ENCODE assay signal across 14 cellular contexts in the genomic region with DNA sequence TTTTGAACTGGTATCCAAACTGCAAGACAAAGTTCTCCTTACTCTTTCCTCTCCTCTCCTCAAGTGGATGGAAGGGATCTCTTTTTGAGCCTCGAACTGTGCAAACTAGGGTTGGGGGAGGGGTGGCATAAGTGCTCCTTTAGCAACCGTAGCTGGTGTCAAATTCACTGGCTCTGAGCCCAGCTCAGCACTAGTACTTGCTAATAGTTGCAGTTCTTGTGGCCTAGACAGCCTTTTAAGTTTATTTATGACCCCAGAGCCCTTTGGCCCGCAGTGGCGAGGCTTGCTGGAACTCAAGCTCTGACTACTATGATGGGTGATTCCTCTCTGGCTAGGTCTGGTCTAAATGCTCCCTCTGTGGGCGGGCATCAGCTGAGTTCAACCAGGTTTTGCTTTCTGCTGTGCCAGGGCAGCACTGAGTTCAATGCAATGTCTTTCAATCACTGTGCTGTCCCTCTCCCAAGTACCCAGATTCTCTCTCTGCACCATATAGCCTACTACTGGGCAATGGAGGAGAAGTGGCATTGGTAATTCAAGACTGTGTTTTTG.
DNase-seq lines count a peak whose midpoint lies in the region; ATAC-seq and TF ChIP-seq lines count a peak whose summit lies in the region.
"Had no signal": no experiment of that assay in that cellular context is flagged by ENCODE, and none has a peak within 500 bp of the region (broad histone marks: within the 10 kb centered on the region; RNA-seq: fewer than 3 reads in every experiment).

No MANE protein-coding gene starts in this region.

- ATAC-seq in T-cell (replicated peaks in 1 of 4): no peak
- ATAC-seq: activated CD8-positive, alpha-beta memory T cell treated with anti-CD3 and anti-CD28 coated beads, Interleukin-2, amount 10 ng/mL, durations not matched to agents 7 days and 5 days had no signal

- H3K36me3 Mint-ChIP-seq in nephron progenitor cell (ENCODE audit: low read depth): peaks cover 35% of the 10 kb centered on the region
- no peaks in the 10 kb centered on the region for H3K36me3 Mint-ChIP-seq in T-cell
- H3K36me3 Mint-ChIP-seq: activated CD8-positive, alpha-beta memory T cell treated with anti-CD3 and anti-CD28 coated beads, Interleukin-2, amount 10 ng/mL, durations not matched to agents 7 days and 5 days; CD4-positive, alpha-beta memory T cell had no signal

- CTCF ChIA-PET in T-cell (lab: Charles Lee): no interaction called here

- H3K4me1 Mint-ChIP-seq in nephron progenitor cell (peaks cover 11% of the 10 kb centered on the region), T-cell (no peaks in the 10 kb centered on the region)
- H3K4me1 Mint-ChIP-seq: activated CD8-positive, alpha-beta memory T cell treated with anti-CD3 and anti-CD28 coated beads, Interleukin-2, amount 10 ng/mL, durations not matched to agents 7 days and 5 days; CD4-positive, alpha-beta memory T cell; nephron had no signal

- TF ChIP-seq CTCF in cardiac fibroblast (IDR thresholded peaks at IDR 0.05; ENCODE audit: low read depth, low read length): no peak
- TF ChIP-seq CTCF in nephron progenitor cell (IDR thresholded peaks at IDR 0.05): no peak

- POLR2A ChIA-PET in T-cell (lab: Charles Lee): no interaction called here

- H3K27me3 Mint-ChIP-seq in nephron progenitor cell (ENCODE audit: low read depth, poor library complexity) (no peaks in the 10 kb centered on the region), T-cell (no peaks in the 10 kb centered on the region)
- H3K27me3 Mint-ChIP-seq: activated CD8-positive, alpha-beta memory T cell treated with anti-CD3 and anti-CD28 coated beads, Interleukin-2, amount 10 ng/mL, durations not matched to agents 7 days and 5 days; CD4-positive, alpha-beta memory T cell had no signal

- H3K9me3 Mint-ChIP-seq in nephron progenitor cell (peaks cover 54% of the 10 kb centered on the region), T-cell (peaks cover 11 to 45% (median 11%) of the 10 kb centered on the region in 3 donors)

- no peak overlapping the region for H3K4me3 ChIP-seq in cardiac fibroblast (replicated peaks in 1 of 2; ENCODE audit: low read depth in 2 of 2, low read length in 2 of 2)
- H3K4me3 ChIP-seq: left ventricle myocardium inferior, stomach had no signal

- H3K27ac Mint-ChIP-seq in nephron progenitor cell: no peak overlapping the region
- H3K27ac Mint-ChIP-seq in T-cell: no peak overlapping the region
- H3K27ac Mint-ChIP-seq: activated CD8-positive, alpha-beta memory T cell treated with anti-CD3 and anti-CD28 coated beads, Interleukin-2, amount 10 ng/mL, durations not matched to agents 7 days and 5 days; CD4-positive, alpha-beta memory T cell; nephron had no signal

- H3K4me3 Mint-ChIP-seq in nephron progenitor cell (peak overlapping the region; percentile 20), T-cell (no peak overlapping the region)
- H3K4me3 Mint-ChIP-seq: activated CD8-positive, alpha-beta memory T cell treated with anti-CD3 and anti-CD28 coated beads, Interleukin-2, amount 10 ng/mL, durations not matched to agents 7 days and 5 days; CD4-positive, alpha-beta memory T cell; nephron had no signal

- DNase-seq in EL (peak; percentile 2), NCI-H1436 (lab: John Stamatoyannopoulos, UW) (peak; percentile 8), cardiac fibroblast (ENCODE audit: low read depth in 2 of 2) (peak; percentile 5 to 20), nephron progenitor cell (peak; percentile 45), NCI-H146 (lab: John Stamatoyannopoulos, UW) (no peak), mesenteric fat pad (ENCODE audit: low spot score) (no peak), T-cell (no peak)
- DNase-seq: activated CD8-positive, alpha-beta memory T cell treated with anti-CD3 and anti-CD28 coated beads, Interleukin-2, amount 10 ng/mL, durations not matched to agents 7 days and 5 days; activated naive CD4-positive, alpha-beta T cell treated with Interleukin-2 at 50 U/mL for 16 hours; CD4-positive, alpha-beta memory T cell; left ventricle myocardium inferior; NCI-H774; stomach had no signal

Comparison
In these comparisons a context has a peak if more than half of its experiments do, and no peak if none do; other contexts are left out.
1. DNase-seq: peak in EL (single experiment), NCI-H1436 (single experiment), cardiac fibroblast (2 of 2) and nephron progenitor cell (single experiment); none in NCI-H146 (single experiment), mesenteric fat pad (single experiment) and T-cell (0 of 34).